In the genomic region with DNA sequence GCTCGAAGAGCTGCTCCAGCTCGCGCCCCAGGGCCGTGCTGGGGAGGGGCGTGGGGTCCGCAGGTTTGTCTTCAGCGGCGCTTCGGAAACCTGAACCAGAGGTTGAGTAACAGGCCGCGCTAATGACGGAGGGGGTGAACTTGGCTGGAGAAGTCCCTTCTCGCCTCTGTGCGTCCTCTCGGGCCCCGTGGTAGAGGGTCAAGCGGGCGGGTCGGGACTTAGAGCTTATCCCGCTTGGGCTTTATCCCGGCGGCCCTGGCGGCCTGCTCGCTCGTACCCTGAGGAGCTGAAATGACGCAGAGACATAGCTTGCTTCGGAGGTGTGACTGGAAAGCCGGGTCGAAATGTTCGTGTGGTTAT, we compare ENCODE assay signal across 8 cellular contexts. TPM values are rescaled to one million over a fixed set of nuclear protein-coding genes. Genes with fewer than 3 reads are reported as not detected.
DNase-seq lines count a peak whose midpoint lies in the region; ATAC-seq and TF ChIP-seq lines count a peak whose summit lies in the region.

No MANE protein-coding gene starts in this region.

- H3K4me3 ChIP-seq in fibroblast of villous mesenchyme (ENCODE audit: low read depth, low read length) = peak overlapping the region; percentile 96

- peak; percentile 72 for DNase-seq in ELF-1 (ENCODE audit: low read depth, low spot score)
- peak; percentile 34 for DNase-seq in LHCN-M2 (ENCODE audit: low read depth)
- DNase-seq in activated T-cell treated with anti-CD3 and anti-CD28 coated beads, Interleukin-2, amount 50 U/mL, for 4 hours = peak; percentile 9
- peak; percentile 83 for DNase-seq in fibroblast of villous mesenchyme (ENCODE audit: low read depth)
- no peak for DNase-seq in omental fat pad (ENCODE audit: low spot score)
- no peak for DNase-seq in UCSD-AML1 (lab: John Stamatoyannopoulos, UW; ENCODE audit: unreplicated experiment)
- no peak for DNase-seq in NCI-H187 (lab: John Stamatoyannopoulos, UW)

- TF ChIP-seq CTCF in fibroblast of villous mesenchyme (IDR thresholded peaks at IDR 0.05; ENCODE audit: insufficient read depth, low read depth, low read length) = no peak
- TF ChIP-seq CTCF in omental fat pad (IDR thresholded peaks at IDR 0.05) = no peak

- no peaks in the 10 kb centered on the region for H3K27me3 Mint-ChIP-seq in activated T-cell treated with anti-CD3 and anti-CD28 coated beads, Interleukin-2, amount 50 U/mL, for 4 hours (ENCODE audit: low read depth)

- H3K36me3 Mint-ChIP-seq in activated T-cell treated with anti-CD3 and anti-CD28 coated beads, Interleukin-2, amount 50 U/mL, for 4 hours (ENCODE audit: insufficient read depth) = peaks cover 6% of the 10 kb centered on the region

- ATAC-seq in GM21786 (IDR thresholded peaks at IDR 0.05; ENCODE audit: unreplicated experiment) (peak; percentile 8), omental fat pad (ENCODE audit: low FRiP score) (peak; percentile 67)
- peak; percentile 31 to 32 for ATAC-seq in activated T-cell treated with anti-CD3 and anti-CD28 coated beads, Interleukin-2, amount 50 U/mL, for 4 hours

- peak overlapping the region; percentile 92 for H3K4me3 Mint-ChIP-seq in activated T-cell treated with anti-CD3 and anti-CD28 coated beads, Interleukin-2, amount 50 U/mL, for 4 hours

- H3K9me3 Mint-ChIP-seq in activated T-cell treated with anti-CD3 and anti-CD28 coated beads, Interleukin-2, amount 50 U/mL, for 4 hours = no peaks in the 10 kb centered on the region

- H3K4me1 Mint-ChIP-seq in activated T-cell treated with anti-CD3 and anti-CD28 coated beads, Interleukin-2, amount 50 U/mL, for 4 hours (ENCODE audit: low read depth) = peaks cover 55% of the 10 kb centered on the region

RNA-seq across cellular contexts. Expression of a gene that starts 0.5 kb away (rescaled TPM):
- total RNA-seq in LHCN-M2 (2014; rRNA removed) (19.2 and 20.0 TPM in 2 replicates), fibroblast of villous mesenchyme (25.4 and 25.5 TPM in 2 replicates), omental fat pad (10 to 100 TPM; 18.5 to 24.0 (median 21.9) TPM)
- polyA plus RNA-seq in LHCN-M2 (2012) = 11.8 TPM
- 10 to 100 TPM; 58.6 to 68.2 (median 58.8) TPM for total RNA-seq in activated T-cell treated with anti-CD3 and anti-CD28 coated beads, Interleukin-2, amount 50 U/mL, for 4 hours

RNA-seq across cellular contexts. Expression of a gene that starts 0.6 kb away (rescaled TPM):
- total RNA-seq in LHCN-M2 (2014; rRNA removed) = 19.7 and 26.8 TPM in 2 replicates
- 11.9 TPM for polyA plus RNA-seq in LHCN-M2 (2012)
- total RNA-seq in activated T-cell treated with anti-CD3 and anti-CD28 coated beads, Interleukin-2, amount 50 U/mL, for 4 hours = 10 to 100 TPM; 24.6 to 32.9 (median 28.6) TPM
- total RNA-seq in fibroblast of villous mesenchyme = 16.1 and 20.7 TPM in 2 replicates
- 10 to 100 TPM in 3 of 4 donors, 1 to 10 TPM in 1; 6.6 to 30.9 (median 15.8) TPM for total RNA-seq in omental fat pad

Comparison
In these comparisons a context has a peak if more than half of its experiments do, and no peak if none do; other contexts are left out.
1. DNase-seq: peak in ELF-1 (single experiment), LHCN-M2 (single experiment), activated T-cell treated with anti-CD3 and anti-CD28 coated beads, Interleukin-2, amount 50 U/mL, for 4 hours (single experiment) and fibroblast of villous mesenchyme (single experiment); none in omental fat pad (single experiment), UCSD-AML1 (single experiment) and NCI-H187 (0 of 2).
2. ATAC-seq: peak in every context shown above with its lines; median percentile 67 in omental fat pad; 32 in activated T-cell treated with anti-CD3 and anti-CD28 coated beads, Interleukin-2, amount 50 U/mL, for 4 hours; 8 in GM21786.